1 cellular context compared by ENCODE assay signal in the genomic region with DNA sequence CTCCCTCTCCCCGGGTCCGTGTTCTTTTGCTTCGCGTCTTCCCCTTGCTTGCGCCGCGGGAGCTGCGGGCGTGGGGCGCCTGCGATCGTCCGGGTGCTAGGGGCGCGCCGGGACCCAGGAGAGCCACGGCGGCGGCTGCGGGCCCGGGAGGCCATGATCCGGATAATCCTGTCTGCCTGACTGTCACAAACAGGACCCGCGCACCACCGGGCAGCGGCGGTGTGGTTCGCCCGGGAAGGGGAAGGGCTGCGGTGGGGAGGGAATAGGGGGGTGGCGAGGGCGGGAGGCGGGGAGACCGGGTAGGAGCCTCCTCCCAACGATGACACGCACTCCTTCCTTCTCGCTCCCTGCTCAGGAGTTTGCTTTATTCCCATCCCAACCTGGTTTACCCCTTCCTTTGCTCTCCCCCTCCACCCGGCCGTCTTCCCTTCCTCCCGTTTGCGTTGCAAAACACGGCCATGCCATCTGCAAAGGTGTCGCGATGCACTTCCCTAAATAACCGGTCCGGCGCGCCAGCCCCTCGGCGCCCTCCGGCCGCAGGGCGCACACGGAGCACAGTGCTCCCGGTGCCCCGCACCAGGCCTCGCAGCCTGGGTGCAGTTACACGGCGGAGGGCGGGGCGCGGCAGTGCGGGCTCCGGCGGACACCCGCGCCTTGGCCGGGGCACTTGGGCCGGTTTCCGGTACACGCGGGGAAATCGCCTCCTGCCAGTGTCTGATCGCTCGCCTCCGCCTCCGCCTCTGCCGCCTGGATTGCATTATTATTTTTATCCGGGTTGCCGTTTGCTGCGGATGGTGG.
TF ChIP-seq lines count a peak whose summit lies in the region.

No MANE protein-coding gene starts in this region.

TF ChIP-seq in GM12878, 131 proteins besides CTCF, POLR2A, EP300 and RAD21 (continued from another document):
- TF ChIP-seq SP1 (IDR thresholded peaks at IDR 0.05; ENCODE audit: low read depth, low read length) (no peak), IKZF1 (conservative IDR thresholded peaks at IDR 0.05) (peak; percentile 45), ZNF217 (IDR thresholded peaks at IDR 0.05) (peak; percentile 40; the same call in 1 of the 2 replicates), WRNIP1 (IDR thresholded peaks at IDR 0.05; ENCODE audit: borderline replicate concordance, low read depth, low read length) (no peak), STAT1 (conservative IDR thresholded peaks at IDR 0.05) (no peak), ZNF384 (IDR thresholded peaks at IDR 0.05; ENCODE audit: borderline replicate concordance, low read depth, low read length) (no peak), MAX (IDR thresholded peaks at IDR 0.05; ENCODE audit: low read depth, low read length) (no peak; the same call in 1 of the 2 replicates), RBBP5 (conservative IDR thresholded peaks at IDR 0.05) (no peak), IKZF2 (IDR thresholded peaks at IDR 0.05) (peak; percentile 19 to 64), RCOR1 (conservative IDR thresholded peaks at IDR 0.05; ENCODE audit: low read depth, low read length) (no peak), RB1 (IDR thresholded peaks at IDR 0.05; ENCODE audit: borderline replicate concordance) (no peak), ZNF274 (IDR thresholded peaks at IDR 0.05; ENCODE audit: insufficient read depth, insufficient read length) (no peak), SMAD5 (IDR thresholded peaks at IDR 0.05; ENCODE audit: low read depth) (no peak), IRF5 (IDR thresholded peaks at IDR 0.05; ENCODE audit: borderline replicate concordance) (no peak), RELB (IDR thresholded peaks at IDR 0.05; ENCODE audit: low read depth) (no peak), RELA (IDR thresholded peaks at IDR 0.05; ENCODE audit: borderline replicate concordance, partially characterized antibody) (no peak), ZSCAN29 (IDR thresholded peaks at IDR 0.05) (peak; percentile 63; the same call in 1 of the 2 replicates), SMARCA5 (IDR thresholded peaks at IDR 0.05) (peak; percentile 25), ETV6 (conservative IDR thresholded peaks at IDR 0.05 in 1 of 2, IDR thresholded peaks at IDR 0.05 in 1 of 2; ENCODE audit: borderline replicate concordance in 1 of 2, low read depth in 1 of 2) (no peak), TBL1XR1 (IDR thresholded peaks at IDR 0.05; ENCODE audit: low read depth, low read length) (no peak), POLR2AphosphoS5 (IDR thresholded peaks at IDR 0.05; ENCODE audit: low read length) (peak; percentile 60), RUNX3 (IDR thresholded peaks at IDR 0.05; ENCODE audit: low read length) (peak; percentile 48; the same call in 1 of the 2 replicates), KAT2A (conservative IDR thresholded peaks at IDR 0.05; ENCODE audit: control insufficient read depth, low read depth, low read length) (no peak), MYC (IDR thresholded peaks at IDR 0.05; ENCODE audit: insufficient read depth, insufficient read length, insufficient replicate concordance, low read length, severe bottlenecking) (no peak), NFXL1 (IDR thresholded peaks at IDR 0.05; ENCODE audit: borderline replicate concordance) (no peak), POLR2AphosphoS2 (IDR thresholded peaks at IDR 0.05; ENCODE audit: low read depth, low read length) (0 out of 2 replicates have a peak, but pooled peaks have one; percentile 62), YBX1 (IDR thresholded peaks at IDR 0.05) (no peak), MTA2 (IDR thresholded peaks at IDR 0.05; ENCODE audit: low read depth) (no peak)
- TF ChIP-seq, protein P1, sequence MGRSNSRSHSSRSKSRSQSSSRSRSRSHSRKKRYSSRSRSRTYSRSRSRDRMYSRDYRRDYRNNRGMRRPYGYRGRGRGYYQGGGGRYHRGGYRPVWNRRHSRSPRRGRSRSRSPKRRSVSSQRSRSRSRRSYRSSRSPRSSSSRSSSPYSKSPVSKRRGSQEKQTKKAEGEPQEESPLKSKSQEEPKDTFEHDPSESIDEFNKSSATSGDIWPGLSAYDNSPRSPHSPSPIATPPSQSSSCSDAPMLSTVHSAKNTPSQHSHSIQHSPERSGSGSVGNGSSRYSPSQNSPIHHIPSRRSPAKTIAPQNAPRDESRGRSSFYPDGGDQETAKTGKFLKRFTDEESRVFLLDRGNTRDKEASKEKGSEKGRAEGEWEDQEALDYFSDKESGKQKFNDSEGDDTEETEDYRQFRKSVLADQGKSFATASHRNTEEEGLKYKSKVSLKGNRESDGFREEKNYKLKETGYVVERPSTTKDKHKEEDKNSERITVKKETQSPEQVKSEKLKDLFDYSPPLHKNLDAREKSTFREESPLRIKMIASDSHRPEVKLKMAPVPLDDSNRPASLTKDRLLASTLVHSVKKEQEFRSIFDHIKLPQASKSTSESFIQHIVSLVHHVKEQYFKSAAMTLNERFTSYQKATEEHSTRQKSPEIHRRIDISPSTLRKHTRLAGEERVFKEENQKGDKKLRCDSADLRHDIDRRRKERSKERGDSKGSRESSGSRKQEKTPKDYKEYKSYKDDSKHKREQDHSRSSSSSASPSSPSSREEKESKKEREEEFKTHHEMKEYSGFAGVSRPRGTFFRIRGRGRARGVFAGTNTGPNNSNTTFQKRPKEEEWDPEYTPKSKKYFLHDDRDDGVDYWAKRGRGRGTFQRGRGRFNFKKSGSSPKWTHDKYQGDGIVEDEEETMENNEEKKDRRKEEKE (IDR thresholded peaks at IDR 0.05), result 0 out of 2 replicates have a peak, but pooled peaks have one; percentile 16
- TF ChIP-seq, protein P2, sequence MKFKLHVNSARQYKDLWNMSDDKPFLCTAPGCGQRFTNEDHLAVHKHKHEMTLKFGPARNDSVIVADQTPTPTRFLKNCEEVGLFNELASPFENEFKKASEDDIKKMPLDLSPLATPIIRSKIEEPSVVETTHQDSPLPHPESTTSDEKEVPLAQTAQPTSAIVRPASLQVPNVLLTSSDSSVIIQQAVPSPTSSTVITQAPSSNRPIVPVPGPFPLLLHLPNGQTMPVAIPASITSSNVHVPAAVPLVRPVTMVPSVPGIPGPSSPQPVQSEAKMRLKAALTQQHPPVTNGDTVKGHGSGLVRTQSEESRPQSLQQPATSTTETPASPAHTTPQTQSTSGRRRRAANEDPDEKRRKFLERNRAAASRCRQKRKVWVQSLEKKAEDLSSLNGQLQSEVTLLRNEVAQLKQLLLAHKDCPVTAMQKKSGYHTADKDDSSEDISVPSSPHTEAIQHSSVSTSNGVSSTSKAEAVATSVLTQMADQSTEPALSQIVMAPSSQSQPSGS (IDR thresholded peaks at IDR 0.05; ENCODE audit: low read length), result no peak
- TF ChIP-seq, protein P3, sequence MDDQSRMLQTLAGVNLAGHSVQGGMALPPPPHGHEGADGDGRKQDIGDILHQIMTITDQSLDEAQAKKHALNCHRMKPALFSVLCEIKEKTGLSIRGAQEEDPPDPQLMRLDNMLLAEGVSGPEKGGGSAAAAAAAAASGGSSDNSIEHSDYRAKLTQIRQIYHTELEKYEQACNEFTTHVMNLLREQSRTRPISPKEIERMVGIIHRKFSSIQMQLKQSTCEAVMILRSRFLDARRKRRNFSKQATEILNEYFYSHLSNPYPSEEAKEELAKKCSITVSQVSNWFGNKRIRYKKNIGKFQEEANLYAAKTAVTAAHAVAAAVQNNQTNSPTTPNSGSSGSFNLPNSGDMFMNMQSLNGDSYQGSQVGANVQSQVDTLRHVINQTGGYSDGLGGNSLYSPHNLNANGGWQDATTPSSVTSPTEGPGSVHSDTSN (IDR thresholded peaks at IDR 0.05; ENCODE audit: insufficient replicate concordance, low read depth, low read length), result no peak
- TF ChIP-seq, protein P4, sequence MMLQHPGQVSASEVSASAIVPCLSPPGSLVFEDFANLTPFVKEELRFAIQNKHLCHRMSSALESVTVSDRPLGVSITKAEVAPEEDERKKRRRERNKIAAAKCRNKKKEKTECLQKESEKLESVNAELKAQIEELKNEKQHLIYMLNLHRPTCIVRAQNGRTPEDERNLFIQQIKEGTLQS (IDR thresholded peaks at IDR 0.05; ENCODE audit: borderline replicate concordance, extremely low read depth, low read depth, low read length), result no peak
